Comparison of ENCODE assay signal across 35 cellular contexts in the genomic region with DNA sequence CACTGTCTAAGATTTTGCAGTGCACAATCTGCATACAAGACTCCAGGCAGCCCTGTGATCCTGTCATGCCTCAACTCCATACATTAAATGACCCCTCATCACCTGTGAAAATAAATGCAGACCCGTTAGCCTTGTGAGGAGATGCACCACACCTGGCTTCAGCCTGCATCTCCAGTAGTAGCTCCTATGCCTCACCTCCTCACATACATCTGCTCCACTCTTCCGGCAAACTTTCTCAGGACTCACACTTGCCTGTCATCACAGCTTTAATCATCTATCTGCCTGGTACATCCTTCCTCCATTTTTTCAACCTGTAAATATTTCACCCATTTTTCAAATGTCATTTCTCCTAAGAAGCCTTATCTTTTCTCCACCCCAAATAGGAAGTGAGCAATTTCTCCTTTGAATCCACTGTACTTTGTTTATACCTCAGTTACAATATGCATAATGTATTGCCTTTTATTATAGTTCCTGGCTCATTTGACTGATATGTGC. TPM values are rescaled to one million over a fixed set of nuclear protein-coding genes. Genes with fewer than 3 reads are reported as not detected.
"Had no signal": no experiment of that assay in that cellular context is flagged by ENCODE, and none has a peak within 500 bp of the region (broad histone marks: within the 10 kb centered on the region; RNA-seq: fewer than 3 reads in every experiment).

No MANE protein-coding gene starts in this region.

- ATAC-seq: activated CD8-positive, alpha-beta T cell treated with anti-CD3 and anti-CD28 coated beads for 36 hours; activated naive CD4-positive, alpha-beta T cell treated with anti-CD3 and anti-CD28 coated beads, Interleukin-2, amount 50 U/mL, for 72 hours; activated T-cell treated with anti-CD3 and anti-CD28 coated beads, Interleukin-2, amount 50 U/mL, for 4 hours; activated T-cell treated with anti-CD3 and anti-CD28 coated beads, Interleukin-2, amount 50 U/mL, for 72 hours; activated T-helper 17 cell treated with anti-CD3 and anti-CD28 coated beads, Interleukin-2, amount 50 U/mL, for 72 hours had no signal

- H3K27me3 ChIP-seq: adrenal gland, ascending aorta, cardiac muscle cell had no signal

- H3K4me1 ChIP-seq: ascending aorta had no signal

- H3K36me3 ChIP-seq: adrenal gland, ascending aorta, cardiac muscle cell had no signal

- DNase-seq: activated B cell treated with CpG ODN at 0.5 μM for 24 hours; activated CD4-positive, alpha-beta memory T cell treated with anti-CD3 and anti-CD28 coated beads for 36 hours; activated CD4-positive, alpha-beta T cell treated with anti-CD3 and anti-CD28 coated beads for 4 hours; activated CD4-positive, alpha-beta T cell treated with anti-CD3 and anti-CD28 coated beads, Interleukin-2, amount 10 ng/mL, durations not matched to agents 24 days and 14 days; activated CD4-positive, alpha-beta T cell treated with anti-CD3 and anti-CD28 coated beads, Interleukin-2, amount 50 U/mL, for 1 hour; activated CD4-positive, alpha-beta T cell treated with anti-CD3 and anti-CD28 coated beads, Interleukin-2, amount 50 U/mL, for 4 hours; activated CD4-positive, CD25-positive, alpha-beta regulatory T cell treated with anti-CD3 and anti-CD28 coated beads, Interleukin-2, amount 50 U/mL, for 72 hours; activated CD8-positive, alpha-beta memory T cell treated with anti-CD3 and anti-CD28 coated beads, Interleukin-2, amount 50 U/mL, for 4 hours; activated CD8-positive, alpha-beta T cell treated with anti-CD3 and anti-CD28 coated beads for 36 hours; activated effector memory CD4-positive, alpha-beta T cell treated with anti-CD3 and anti-CD28 coated beads, Interleukin-2, amount 50 U/mL, for 16 hours; activated gamma-delta T cell treated with Interleukin-2 at 50 U/mL for 16 hours; activated naive CD4-positive, alpha-beta T cell; activated naive CD4-positive, alpha-beta T cell treated with anti-CD3 and anti-CD28 coated beads for 36 hours; activated naive CD4-positive, alpha-beta T cell treated with anti-CD3 and anti-CD28 coated beads, Interleukin-2, amount 50 U/mL, for 16 hours; activated naive CD8-positive, alpha-beta T cell treated with anti-CD3 and anti-CD28 coated beads for 36 hours; activated T-cell treated with anti-CD3 and anti-CD28 coated beads for 4 hours; activated T-cell treated with anti-CD3 and anti-CD28 coated beads, Interleukin-2, amount 50 U/mL, for 1 hour; activated T-cell treated with anti-CD3 and anti-CD28 coated beads, Interleukin-2, amount 50 U/mL, for 4 hours; activated T-cell treated with anti-CD3 and anti-CD28 coated beads, Interleukin-2, amount 50 U/mL, for 72 hours; adrenal gland; amygdala; anterior cingulate cortex; central memory CD4-positive, alpha-beta T cell; T-helper 1 cell; T-helper 2 cell; T-helper 9 cell had no signal

- H3K9me3 ChIP-seq: adrenal gland, ascending aorta had no signal

- H3K4me3 ChIP-seq: adrenal gland, ascending aorta, cardiac muscle cell had no signal

- H3K27ac ChIP-seq: adrenal gland, ascending aorta, cardiac muscle cell, VCaP had no signal

RNA-seq across cellular contexts. Expression of a gene that starts 39.3 kb away (rescaled TPM):
- total RNA-seq: activated B cell treated with CpG ODN at 0.5 μM for 24 hours; activated CD4-positive, alpha-beta memory T cell treated with anti-CD3 and anti-CD28 coated beads for 36 hours; activated CD4-positive, alpha-beta T cell treated with anti-CD3 and anti-CD28 coated beads, Interleukin-2, amount 10 ng/mL, durations not matched to agents 24 days and 14 days; activated CD8-positive, alpha-beta memory T cell treated with anti-CD3 and anti-CD28 coated beads for 36 hours; activated CD8-positive, alpha-beta T cell treated with anti-CD3 and anti-CD28 coated beads for 36 hours; activated naive CD4-positive, alpha-beta T cell treated with anti-CD3 and anti-CD28 coated beads for 36 hours; activated naive CD4-positive, alpha-beta T cell treated with anti-CD3 and anti-CD28 coated beads, Interleukin-2, amount 50 U/mL, for 72 hours; activated naive CD8-positive, alpha-beta T cell treated with anti-CD3 and anti-CD28 coated beads for 36 hours; activated T-cell treated with anti-CD3 and anti-CD28 coated beads, Interleukin-2, amount 50 U/mL, for 4 hours; activated T-cell treated with anti-CD3 and anti-CD28 coated beads, Interleukin-2, amount 50 U/mL, for 72 hours; activated T-helper 1 cell treated with anti-CD3 and anti-CD28 coated beads, Interleukin-12 subunit alpha, Interleukin-12 subunit beta, Interleukin-2, Interleukin-4 antibody, amounts not matched to agents 30 ng/mL and 10 ng/mL and 1 ng/mL, durations not matched to agents 14 hours and 24 hours and 36 hours; activated T-helper 17 cell treated with anti-CD3 and anti-CD28 coated beads, Interleukin-2, amount 50 U/mL, for 72 hours; adrenal gland; ascending aorta; bronchial epithelial cell; cardiac muscle cell; cerebellum had no signal
